Comparison of ENCODE assay signal across 17 cellular contexts in the genomic region with DNA sequence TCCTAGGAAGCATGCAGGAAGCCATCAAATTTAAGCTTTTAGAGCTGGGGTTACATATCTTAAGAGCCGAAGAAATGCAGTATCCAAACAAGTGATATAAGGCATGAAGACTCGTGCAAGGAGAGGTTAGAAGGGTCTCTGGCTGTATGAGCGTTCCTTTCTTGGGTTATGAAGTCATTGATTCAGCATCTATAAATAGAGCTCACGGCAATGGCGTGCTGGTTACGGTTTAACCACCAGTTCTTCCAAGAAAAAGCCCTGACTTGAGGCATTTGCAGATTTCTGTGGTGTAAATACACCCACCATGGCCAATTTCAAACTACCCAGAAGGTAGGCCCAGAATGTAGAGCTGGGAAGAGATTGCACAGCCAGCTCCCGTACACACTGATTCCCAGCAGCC.
DNase-seq lines count a peak whose midpoint lies in the region; ATAC-seq and TF ChIP-seq lines count a peak whose summit lies in the region.
"Had no signal": no experiment of that assay in that cellular context is flagged by ENCODE, and none has a peak within 500 bp of the region (broad histone marks: within the 10 kb centered on the region; RNA-seq: fewer than 3 reads in every experiment).

No MANE protein-coding gene starts in this region.

- H3K4me2 ChIP-seq in DND-41 (ENCODE audit: insufficient read depth, low read length) (no peak overlapping the region), Loucy (ENCODE audit: low read depth, low read length, poor library complexity, severe bottlenecking) (no peak overlapping the region)

- H2AFZ ChIP-seq in DND-41 (ENCODE audit: low read depth, low read length) (no peak overlapping the region), Loucy (ENCODE audit: low read length) (peak overlapping the region; percentile 56)

- no peaks in the 10 kb centered on the region for H3K79me2 ChIP-seq in DND-41 (ENCODE audit: insufficient read depth, low read length)
- no peaks in the 10 kb centered on the region for H3K79me2 ChIP-seq in Loucy (ENCODE audit: insufficient read depth, low read length)

- H3K9ac ChIP-seq in DND-41 (ENCODE audit: low read depth, low read length) (no peak overlapping the region), Loucy (ENCODE audit: low read depth, low read length, poor library complexity, severe bottlenecking) (peak overlapping the region; percentile 32), rectal smooth muscle tissue (ENCODE audit: low read length) (no peak overlapping the region)

- H3K9me2 ChIP-seq in Loucy (replicated peaks; ENCODE audit: low read depth, low read length), result no peaks in the 10 kb centered on the region

- H3K27me3 ChIP-seq in DND-41 (ENCODE audit: insufficient read depth, low read length, poor library complexity) (no peaks in the 10 kb centered on the region), Loucy (ENCODE audit: insufficient read depth, low read length, poor library complexity, severe bottlenecking) (no peaks in the 10 kb centered on the region), rectal smooth muscle tissue (ENCODE audit: control insufficient read depth, insufficient read depth, low read length) (no peaks in the 10 kb centered on the region)

- in situ Hi-C loops in astrocyte of the cerebellum (cut with HindIII; ENCODE audit: low sequenced_read_pairs), result no loop called here

- peaks cover 5% of the 10 kb centered on the region for H3F3A ChIP-seq in Loucy (ENCODE audit: low read depth)

- H3K27ac ChIP-seq in DND-41 (ENCODE audit: low read length) (no peak overlapping the region), rectal smooth muscle tissue (ENCODE audit: low read depth, low read length) (peak overlapping the region; percentile 62)
- H3K27ac ChIP-seq: prostate gland had no signal

- H3K9me3 ChIP-seq in DND-41 (ENCODE audit: insufficient read depth, low read length, severe bottlenecking) (no peaks in the 10 kb centered on the region), Loucy (ENCODE audit: insufficient read depth, low read depth, low read length) (no peaks in the 10 kb centered on the region)
- H3K9me3 ChIP-seq: prostate gland had no signal

- H3K4me3 ChIP-seq in DND-41 (ENCODE audit: low read depth in 1 of 2, low read length in 2 of 2) (no peak overlapping the region), Loucy (ENCODE audit: low read length, poor library complexity, severe bottlenecking) (no peak overlapping the region), astrocyte of the cerebellum (ENCODE audit: low read depth, low read length) (no peak overlapping the region), rectal smooth muscle tissue (ENCODE audit: low read length) (no peak overlapping the region)
- H3K4me3 ChIP-seq: prostate gland had no signal

- H4K20me1 ChIP-seq in DND-41 (ENCODE audit: insufficient read depth, low read length), result no peaks in the 10 kb centered on the region
- H4K20me1 ChIP-seq in Loucy (ENCODE audit: insufficient read depth, low read length, poor library complexity, severe bottlenecking), result no peaks in the 10 kb centered on the region

- ATAC-seq in DND-41 (ENCODE audit: insufficient read depth, low read depth) (0 out of 3 replicates have a peak, but pooled peaks have one; percentile 29), GM18511 (IDR thresholded peaks at IDR 0.05; ENCODE audit: unreplicated experiment) (no peak)
- ATAC-seq: esophagus mucosa, left cardiac atrium had no signal

- DNase-seq in DND-41, result no peak
- DNase-seq in astrocyte of the cerebellum (ENCODE audit: low read depth), result peak; percentile 11
- DNase-seq in HCEC 1CT, result no peak
- no peak for DNase-seq in RKO (ENCODE audit: low spot score)
- DNase-seq: activated gamma-delta T cell treated with Interleukin-2 at 50 U/mL for 16 hours; amygdala; effector CD8-positive, alpha-beta T cell; left cardiac atrium; NCI-H187; NCI-H226; stimulated activated CD8-positive, alpha-beta memory T cell treated with anti-CD3 and anti-CD28 coated beads, Interleukin-4, amount 100 ng/mL, for 48 hours; substantia nigra had no signal

- H3K4me1 ChIP-seq in DND-41 (ENCODE audit: insufficient read depth, low read length) (peaks cover 4% of the 10 kb centered on the region; the same call in 1 of the 2 replicates), Loucy (ENCODE audit: insufficient read depth, low read length, poor library complexity, severe bottlenecking) (peaks cover 44% of the 10 kb centered on the region), rectal smooth muscle tissue (ENCODE audit: control insufficient read depth, insufficient read depth, low read length) (peaks cover 11% of the 10 kb centered on the region)
- H3K4me1 ChIP-seq: prostate gland had no signal

- no peaks in the 10 kb centered on the region for H3K36me3 ChIP-seq in DND-41 (ENCODE audit: insufficient read depth, low read length)
- H3K36me3 ChIP-seq in Loucy (ENCODE audit: insufficient read depth, low read length), result no peaks in the 10 kb centered on the region
- no peaks in the 10 kb centered on the region for H3K36me3 ChIP-seq in rectal smooth muscle tissue (ENCODE audit: control insufficient read depth, insufficient read depth, low read length)
- H3K36me3 ChIP-seq: prostate gland had no signal

- no peak for TF ChIP-seq CTCF in DND-41 (IDR thresholded peaks at IDR 0.05; ENCODE audit: borderline replicate concordance, extremely low read depth, low read length, poor library complexity, severe bottlenecking)
- no peak for TF ChIP-seq CTCF in Loucy (conservative IDR thresholded peaks at IDR 0.05; ENCODE audit: low read length)
- no peak for TF ChIP-seq CTCF in astrocyte of the cerebellum (IDR thresholded peaks at IDR 0.05; ENCODE audit: low read depth, low read length, missing control alignments)
